25 cellular contexts compared by ENCODE assay signal in the genomic region with DNA sequence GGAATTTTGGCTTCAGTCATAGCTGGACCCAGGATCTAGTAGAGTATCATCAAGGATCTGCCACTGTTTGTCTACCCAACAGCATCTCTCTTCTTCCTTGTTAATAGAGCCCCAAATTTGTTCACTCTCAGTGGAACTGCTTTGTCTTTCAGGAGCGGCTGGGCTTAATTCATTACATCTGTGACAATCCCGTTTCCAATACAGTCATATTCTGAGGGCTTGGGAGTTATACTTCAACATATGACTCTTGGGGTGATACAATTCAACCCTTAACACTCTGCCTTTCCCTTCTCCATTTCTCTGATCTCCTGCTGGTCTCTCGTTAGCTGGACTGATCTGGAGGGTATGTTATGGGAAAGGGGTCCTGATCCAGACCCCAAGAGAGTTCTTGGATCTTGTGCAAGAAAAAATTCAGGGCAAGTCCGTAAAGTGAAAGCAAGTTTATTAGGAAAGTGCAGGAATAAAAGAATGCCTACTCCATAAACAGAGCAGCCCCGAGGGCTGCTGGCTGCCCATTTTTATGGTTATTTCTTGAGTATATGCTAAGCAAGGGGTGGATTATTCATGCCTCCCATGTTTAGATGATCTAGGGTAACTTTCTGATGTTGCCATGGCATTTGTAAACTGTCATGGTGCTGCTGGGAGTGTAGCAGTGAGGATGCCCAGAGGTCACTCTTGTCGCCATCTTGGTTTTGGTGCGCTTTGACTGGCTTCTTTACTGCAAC. TPM values are rescaled to one million over a fixed set of nuclear protein-coding genes. Genes with fewer than 3 reads are reported as not detected.
DNase-seq lines count a peak whose midpoint lies in the region; ATAC-seq and TF ChIP-seq lines count a peak whose summit lies in the region.
"Had no signal": no experiment of that assay in that cellular context is flagged by ENCODE, and none has a peak within 500 bp of the region (broad histone marks: within the 10 kb centered on the region; RNA-seq: fewer than 3 reads in every experiment).

No MANE protein-coding gene starts in this region.

- no peaks in the 10 kb centered on the region for H3F3A ChIP-seq in GM23338 (replicated peaks; ENCODE audit: low read depth)

- H3K27me3 Mint-ChIP-seq in GM23338 (ENCODE audit: insufficient read depth, low read depth, poor library complexity) (no peaks in the 10 kb centered on the region), brain (peaks cover 2% of the 10 kb centered on the region)
- H3K27me3 Mint-ChIP-seq: IgD-negative memory B cell had no signal

- H3K36me3 Mint-ChIP-seq in GM23338 (ENCODE audit: low read depth) (no peaks in the 10 kb centered on the region), brain (peaks cover 12% of the 10 kb centered on the region)
- H3K36me3 Mint-ChIP-seq: CD4-positive, alpha-beta memory T cell; IgD-negative memory B cell had no signal

- no peaks in the 10 kb centered on the region for H4K20me1 ChIP-seq in GM23338 (replicated peaks; ENCODE audit: insufficient read depth)

- ATAC-seq in GM23338 (no peak), GM21367 (IDR thresholded peaks at IDR 0.05; ENCODE audit: unreplicated experiment) (no peak)
- ATAC-seq: A549 had no signal

- H3K27ac ChIP-seq in GM23338 (ENCODE audit: low read depth): peak overlapping the region; percentile 32; the same call in 1 of the 2 replicates
- peak overlapping the region; percentile 19 for H3K27ac ChIP-seq in temporal lobe (ENCODE audit: low read depth, low read length)
- H3K27ac ChIP-seq: A549, KMS-11, Peyer's patch had no signal

- TF ChIP-seq CTCF in GM23338 (conservative IDR thresholded peaks at IDR 0.05; ENCODE audit: low read depth in 2 of 2): no peak
- TF ChIP-seq CTCF in brain (conservative IDR thresholded peaks at IDR 0.05): no peak

- H3K4me3 Mint-ChIP-seq in GM23338: no peak overlapping the region
- H3K4me3 Mint-ChIP-seq in brain: no peak overlapping the region
- H3K4me3 Mint-ChIP-seq: CD4-positive, alpha-beta memory T cell; H9; HFFc6; IgD-negative memory B cell had no signal

- H3K36me3 ChIP-seq in GM23338 (ENCODE audit: insufficient read depth): no peaks in the 10 kb centered on the region
- H3K36me3 ChIP-seq: Peyer's patch had no signal

- no peaks in the 10 kb centered on the region for H3K27me3 ChIP-seq in GM23338 (ENCODE audit: insufficient read depth)
- H3K27me3 ChIP-seq: Peyer's patch had no signal

- no peak overlapping the region for H2AFZ ChIP-seq in GM23338

- H3K27ac Mint-ChIP-seq in GM23338: no peak overlapping the region
- H3K27ac Mint-ChIP-seq in brain: peak overlapping the region in 3 of 5 experiments; percentile 7 to 18 (median 14)
- H3K27ac Mint-ChIP-seq: CD4-positive, alpha-beta memory T cell; HFFc6; IgD-negative memory B cell had no signal

- H3K4me2 ChIP-seq in GM23338: no peak overlapping the region
- H3K4me2 ChIP-seq: A549, KMS-11 had no signal

- no peaks in the 10 kb centered on the region for H3K9me3 Mint-ChIP-seq in GM23338
- H3K9me3 Mint-ChIP-seq in brain: peaks cover 0 to 4% (median 0%) of the 10 kb centered on the region in 5 experiments
- H3K9me3 Mint-ChIP-seq: CD4-positive, alpha-beta memory T cell; H9; HFFc6; IgD-negative memory B cell had no signal

- peaks cover 7% of the 10 kb centered on the region; the same call in 1 of the 2 replicates for H3K4me1 ChIP-seq in GM23338 (ENCODE audit: insufficient read depth)
- H3K4me1 ChIP-seq: A549, Caco-2 had no signal

- no peaks in the 10 kb centered on the region for H3K79me2 ChIP-seq in GM23338 (replicated peaks; ENCODE audit: insufficient read depth)

- peaks cover 3% of the 10 kb centered on the region; the same call in 1 of the 3 replicates for H3K4me1 Mint-ChIP-seq in GM23338
- H3K4me1 Mint-ChIP-seq in brain: peaks cover 39% of the 10 kb centered on the region
- H3K4me1 Mint-ChIP-seq: CD4-positive, alpha-beta memory T cell; IgD-negative memory B cell had no signal

- peaks cover 2% of the 10 kb centered on the region; the same call in 1 of the 2 replicates for H3K9me2 ChIP-seq in GM23338 (ENCODE audit: insufficient read depth)

- H3K4me3 ChIP-seq in GM23338: no peak overlapping the region
- H3K4me3 ChIP-seq: A549, Peyer's patch had no signal

- DNase-seq in GM23338 (ENCODE audit: low spot score) (no peak), fibroblast of peridontal ligament (ENCODE audit: extremely low read depth) (peak; percentile 51), DMS 273 (lab: John Stamatoyannopoulos, UW; ENCODE audit: unreplicated experiment) (no peak), COLO668 (lab: John Stamatoyannopoulos, UW; ENCODE audit: unreplicated experiment) (no peak)
- DNase-seq: C1 segment of cervical spinal cord; Caco-2; CD4-positive, alpha-beta memory T cell; DND-41; H9; HFFc6; NCI-H1048; NCI-H1417 treated with DMSO at 0.1 percent for 48 hours; NCI-H1694 treated with DMSO at 0.1 percent for 48 hours; NCI-H2081; NCI-H2227 treated with DMSO at 0.1 percent for 48 hours; NCI-H510A; NCI-H69; Peyer's patch; SHP77 treated with DMSO at 0.1 percent for 48 hours had no signal

TF ChIP-seq in GM23338, 12 proteins besides CTCF, POLR2A, EP300 and RAD21 (continues in another document):
- TF ChIP-seq JUNB (IDR thresholded peaks at IDR 0.05; ENCODE audit: unreplicated experiment): no peak
- TF ChIP-seq NANOG (IDR thresholded peaks at IDR 0.05; ENCODE audit: borderline replicate concordance): no peak
- TF ChIP-seq, protein P1, sequence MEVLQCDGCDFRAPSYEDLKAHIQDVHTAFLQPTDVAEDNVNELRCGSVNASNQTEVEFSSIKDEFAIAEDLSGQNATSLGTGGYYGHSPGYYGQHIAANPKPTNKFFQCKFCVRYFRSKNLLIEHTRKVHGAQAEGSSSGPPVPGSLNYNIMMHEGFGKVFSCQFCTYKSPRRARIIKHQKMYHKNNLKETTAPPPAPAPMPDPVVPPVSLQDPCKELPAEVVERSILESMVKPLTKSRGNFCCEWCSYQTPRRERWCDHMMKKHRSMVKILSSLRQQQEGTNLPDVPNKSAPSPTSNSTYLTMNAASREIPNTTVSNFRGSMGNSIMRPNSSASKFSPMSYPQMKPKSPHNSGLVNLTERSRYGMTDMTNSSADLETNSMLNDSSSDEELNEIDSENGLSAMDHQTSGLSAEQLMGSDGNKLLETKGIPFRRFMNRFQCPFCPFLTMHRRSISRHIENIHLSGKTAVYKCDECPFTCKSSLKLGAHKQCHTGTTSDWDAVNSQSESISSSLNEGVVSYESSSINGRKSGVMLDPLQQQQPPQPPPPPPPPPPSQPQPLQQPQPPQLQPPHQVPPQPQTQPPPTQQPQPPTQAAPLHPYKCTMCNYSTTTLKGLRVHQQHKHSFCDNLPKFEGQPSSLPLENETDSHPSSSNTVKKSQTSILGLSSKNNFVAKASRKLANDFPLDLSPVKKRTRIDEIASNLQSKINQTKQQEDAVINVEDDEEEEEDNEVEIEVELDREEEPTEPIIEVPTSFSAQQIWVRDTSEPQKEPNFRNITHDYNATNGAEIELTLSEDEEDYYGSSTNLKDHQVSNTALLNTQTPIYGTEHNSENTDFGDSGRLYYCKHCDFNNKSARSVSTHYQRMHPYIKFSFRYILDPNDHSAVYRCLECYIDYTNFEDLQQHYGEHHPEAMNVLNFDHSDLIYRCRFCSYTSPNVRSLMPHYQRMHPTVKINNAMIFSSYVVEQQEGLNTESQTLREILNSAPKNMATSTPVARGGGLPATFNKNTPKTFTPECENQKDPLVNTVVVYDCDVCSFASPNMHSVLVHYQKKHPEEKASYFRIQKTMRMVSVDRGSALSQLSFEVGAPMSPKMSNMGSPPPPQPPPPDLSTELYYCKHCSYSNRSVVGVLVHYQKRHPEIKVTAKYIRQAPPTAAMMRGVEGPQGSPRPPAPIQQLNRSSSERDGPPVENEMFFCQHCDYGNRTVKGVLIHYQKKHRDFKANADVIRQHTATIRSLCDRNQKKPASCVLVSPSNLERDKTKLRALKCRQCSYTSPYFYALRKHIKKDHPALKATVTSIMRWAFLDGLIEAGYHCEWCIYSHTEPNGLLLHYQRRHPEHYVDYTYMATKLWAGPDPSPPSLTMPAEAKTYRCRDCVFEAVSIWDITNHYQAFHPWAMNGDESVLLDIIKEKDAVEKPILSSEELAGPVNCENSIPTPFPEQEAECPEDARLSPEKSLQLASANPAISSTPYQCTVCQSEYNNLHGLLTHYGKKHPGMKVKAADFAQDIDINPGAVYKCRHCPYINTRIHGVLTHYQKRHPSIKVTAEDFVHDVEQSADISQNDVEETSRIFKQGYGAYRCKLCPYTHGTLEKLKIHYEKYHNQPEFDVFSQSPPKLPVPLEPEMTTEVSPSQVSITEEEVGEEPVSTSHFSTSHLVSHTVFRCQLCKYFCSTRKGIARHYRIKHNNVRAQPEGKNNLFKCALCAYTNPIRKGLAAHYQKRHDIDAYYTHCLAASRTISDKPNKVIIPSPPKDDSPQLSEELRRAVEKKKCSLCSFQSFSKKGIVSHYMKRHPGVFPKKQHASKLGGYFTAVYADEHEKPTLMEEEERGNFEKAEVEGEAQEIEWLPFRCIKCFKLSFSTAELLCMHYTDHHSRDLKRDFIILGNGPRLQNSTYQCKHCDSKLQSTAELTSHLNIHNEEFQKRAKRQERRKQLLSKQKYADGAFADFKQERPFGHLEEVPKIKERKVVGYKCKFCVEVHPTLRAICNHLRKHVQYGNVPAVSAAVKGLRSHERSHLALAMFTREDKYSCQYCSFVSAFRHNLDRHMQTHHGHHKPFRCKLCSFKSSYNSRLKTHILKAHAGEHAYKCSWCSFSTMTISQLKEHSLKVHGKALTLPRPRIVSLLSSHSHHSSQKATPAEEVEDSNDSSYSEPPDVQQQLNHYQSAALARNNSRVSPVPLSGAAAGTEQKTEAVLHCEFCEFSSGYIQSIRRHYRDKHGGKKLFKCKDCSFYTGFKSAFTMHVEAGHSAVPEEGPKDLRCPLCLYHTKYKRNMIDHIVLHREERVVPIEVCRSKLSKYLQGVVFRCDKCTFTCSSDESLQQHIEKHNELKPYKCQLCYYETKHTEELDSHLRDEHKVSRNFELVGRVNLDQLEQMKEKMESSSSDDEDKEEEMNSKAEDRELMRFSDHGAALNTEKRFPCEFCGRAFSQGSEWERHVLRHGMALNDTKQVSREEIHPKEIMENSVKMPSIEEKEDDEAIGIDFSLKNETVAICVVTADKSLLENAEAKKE (CRISPR knock-in tag; IDR thresholded peaks at IDR 0.05): no peak
- TF ChIP-seq ZNF114 (CRISPR knock-in tag; IDR thresholded peaks at IDR 0.05): no peak
- no peak for TF ChIP-seq EZH2phosphoT487 (IDR thresholded peaks at IDR 0.05; ENCODE audit: unreplicated experiment)
- no peak for TF ChIP-seq ZNF331 (CRISPR knock-in tag; IDR thresholded peaks at IDR 0.05; ENCODE audit: low read depth)

RNA-seq across cellular contexts. Expression of gene IQCK, which starts 42.4 kb away (rescaled TPM):
- 7.9 and 10.0 TPM in 2 replicates for total RNA-seq in GM23338 (2014; rRNA removed; shearing (Covaris generic))
- polyA plus RNA-seq in GM23338 (2016; fragmentation: Nextera tagmentation; extraction: Ambion mirVana) (5.8 and 7.6 TPM in 2 replicates), brain (ENCODE audit: insufficient read depth, low read depth, low replicate concordance) (52.4 TPM)
- total RNA-seq in temporal lobe: 6.4 TPM

RNA-seq across cellular contexts. Expression of gene KNOP1, which starts 42.5 kb away (rescaled TPM):
- total RNA-seq in GM23338 (2014; rRNA removed; shearing (Covaris generic)): 56.1 and 57.7 TPM in 2 replicates
- polyA plus RNA-seq in GM23338 (2016; fragmentation: Nextera tagmentation; extraction: Ambion mirVana) (190 and 207 TPM in 2 replicates), brain (ENCODE audit: insufficient read depth, low read depth, low replicate concordance) (39.5 TPM)
- total RNA-seq in temporal lobe: 18.9 TPM
